ENCODE assay signal across 22 cellular contexts in the genomic region with DNA sequence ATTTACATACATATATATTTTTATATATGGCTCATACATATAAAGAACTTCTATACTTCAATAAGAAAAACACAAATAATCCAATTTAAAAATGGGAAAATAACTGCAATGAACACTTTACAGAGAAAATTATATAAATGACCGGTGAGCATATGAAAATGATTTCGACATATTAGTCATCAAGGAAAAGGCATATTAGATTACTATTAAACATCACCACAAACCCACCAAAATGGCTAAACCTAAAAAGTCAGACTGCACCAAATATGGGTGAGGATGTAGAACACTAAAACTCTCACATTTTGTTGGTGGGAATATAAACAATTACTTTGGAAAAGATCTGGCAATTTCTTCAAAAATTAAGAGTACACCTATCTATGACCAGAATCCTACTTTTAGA.
"Had no signal": no experiment of that assay in that cellular context is flagged by ENCODE, and none has a peak within 500 bp of the region (broad histone marks: within the 10 kb centered on the region; RNA-seq: fewer than 3 reads in every experiment).

No MANE protein-coding gene starts in this region.

- H3K9me3 ChIP-seq: esophagus muscularis mucosa, gastroesophageal sphincter, heart left ventricle, neutrophil, right lobe of liver, stomach, testis, tibial artery had no signal

- H3K4me3 ChIP-seq: coronary artery, esophagus muscularis mucosa, gastroesophageal sphincter, heart left ventricle, hepatocyte, lung, right lobe of liver, stomach, testis, tibial artery had no signal

- H3K36me3 ChIP-seq: esophagus muscularis mucosa, gastroesophageal sphincter, heart left ventricle, neutrophil, right lobe of liver, stomach, tibial artery had no signal

- H2AFZ ChIP-seq: hepatocyte, parathyroid adenoma had no signal

- H3K4me1 ChIP-seq: parathyroid adenoma, right lobe of liver, testis had no signal

- H3K9ac ChIP-seq: parathyroid adenoma had no signal

- H3K27ac ChIP-seq: coronary artery, esophagus muscularis mucosa, heart left ventricle, hepatocyte, neutrophil, parathyroid adenoma, right lobe of liver, stomach, testis, tibial artery had no signal

- ATAC-seq: gastroesophageal sphincter; heart left ventricle; left lobe of liver; natural killer cell treated with Interleukin-12 subunit alpha and Interleukin-12 subunit beta and Interleukin-15 and Interleukin-18, amount 100 ng/mL, for 72 hours; right lobe of liver; stimulated activated effector memory CD8-positive, alpha-beta T cell treated with anti-CD3 and anti-CD28 coated beads, Interleukin-12 subunit alpha, Interleukin-12 subunit beta, amount 100 ng/mL, for 72 hours had no signal

- H3K4me2 ChIP-seq: hepatocyte had no signal

- DNase-seq: dermis blood vessel endothelial cell; effector memory CD4-positive, alpha-beta T cell; heart left ventricle; kidney; naive B cell; right lobe of liver; stimulated activated CD4-positive, alpha-beta T cell treated with anti-CD3 and anti-CD28 coated beads, Interleukin-2, amount 100 ng/mL, for 24 hours; stimulated activated CD4-positive, alpha-beta T cell treated with anti-CD3 and anti-CD28 coated beads, Interleukin-4, amount 100 ng/mL, for 24 hours; stimulated activated naive CD4-positive, alpha-beta T cell treated with Interleukin-2 at 50 U/mL for 16 hours; stomach; testis; tibial artery had no signal

- H3K27me3 ChIP-seq: esophagus muscularis mucosa, gastroesophageal sphincter, heart left ventricle, hepatocyte, neutrophil, right lobe of liver, stomach, testis, tibial artery had no signal
